ENCODE assay signal across 18 cellular contexts in genomic region chr7:65397730-65398142, GRCh38. TPM values are rescaled to one million over a fixed set of nuclear protein-coding genes. Genes with fewer than 3 reads are reported as not detected.
A peak's percentile ranks its signal among the peaks of the same experiment; 100 is the strongest.
DNase-seq lines count a peak whose midpoint lies in the region; TF ChIP-seq lines count a peak whose summit lies in the region.
"Had no signal": no experiment of that assay in that cellular context is flagged by ENCODE, and none has a peak within 500 bp of the region (broad histone marks: within the 10 kb centered on the region; RNA-seq: fewer than 3 reads in every experiment).

No MANE protein-coding gene starts in this region.

- H3K4me1 Mint-ChIP-seq in type B pancreatic cell (ENCODE audit: unreplicated experiment): no peaks in the 10 kb centered on the region
- H3K4me1 Mint-ChIP-seq: T-helper 17 cell had no signal

- DNase-seq in SIG-M5 treated with dmso at 0.1 percent for 504 hours (lab: John Stamatoyannopoulos, UW; ENCODE audit: unreplicated experiment) (peak; percentile 19), SIG-M5 (lab: John Stamatoyannopoulos, UW) (no peak), glomerular visceral epithelial cell (ENCODE audit: extremely low spot score) (peak; percentile 27), type B pancreatic cell (ENCODE audit: extremely low spot score, unreplicated experiment) (no peak), occipital lobe (lab: John Stamatoyannopoulos, UW) (no peak), vagina (ENCODE audit: extremely low spot score in 2 of 2) (no peak)
- DNase-seq in activated effector memory CD4-positive, alpha-beta T cell treated with anti-CD3 and anti-CD28 coated beads, Interleukin-2, amount 50 U/mL, for 16 hours: no peak
- DNase-seq: activated gamma-delta T cell, aorta, dorsolateral prefrontal cortex, hypothalamus, NCI-H526 treated with DMSO at 0.1 percent for 48 hours, Peyer's patch, T-helper 17 cell, transverse colon had no signal

- no peaks in the 10 kb centered on the region for H3K4me1 ChIP-seq in vagina
- H3K4me1 ChIP-seq: Peyer's patch, transverse colon had no signal

- no peak overlapping the region for H3K4me3 Mint-ChIP-seq in type B pancreatic cell
- H3K4me3 Mint-ChIP-seq: stimulated activated memory B cell treated with anti-CD40 and anti-IgM and Interleukin-4, amounts not matched to agents 10 μg/mL and 1 μg/mL and 100 μg/mL, for 72 hours; T-helper 17 cell had no signal

- intact Hi-C loops in vagina (cut with DNase I): no loop called here

- peaks cover 4% of the 10 kb centered on the region for H3K9me3 ChIP-seq in vagina

- no peak overlapping the region for H3K4me3 ChIP-seq in vagina
- H3K4me3 ChIP-seq: dorsolateral prefrontal cortex, Peyer's patch, transverse colon had no signal

- no peaks in the 10 kb centered on the region for H3K27me3 Mint-ChIP-seq in type B pancreatic cell
- H3K27me3 Mint-ChIP-seq: stimulated activated memory B cell treated with anti-CD40 and anti-IgM and Interleukin-4, amounts not matched to agents 10 μg/mL and 1 μg/mL and 100 μg/mL, for 72 hours; T-helper 17 cell had no signal

- no peak overlapping the region for H3K27ac Mint-ChIP-seq in type B pancreatic cell
- H3K27ac Mint-ChIP-seq: stimulated activated memory B cell treated with anti-CD40 and anti-IgM and Interleukin-4, amounts not matched to agents 10 μg/mL and 1 μg/mL and 100 μg/mL, for 72 hours had no signal

- H3K27me3 ChIP-seq in vagina: no peaks in the 10 kb centered on the region
- H3K27me3 ChIP-seq: dorsolateral prefrontal cortex, Peyer's patch, transverse colon had no signal

- H3K9me3 Mint-ChIP-seq in type B pancreatic cell: peaks cover 12% of the 10 kb centered on the region

- peaks cover 56% of the 10 kb centered on the region for H3K36me3 Mint-ChIP-seq in type B pancreatic cell

- no peak for TF ChIP-seq POLR2A in vagina (IDR thresholded peaks at IDR 0.05)

- TF ChIP-seq CTCF in VCaP (conservative IDR thresholded peaks at IDR 0.05) (peak; percentile 74), type B pancreatic cell (conservative IDR thresholded peaks at IDR 0.05) (peak; percentile 36), vagina (IDR thresholded peaks at IDR 0.05) (no peak)

- peaks cover 0 to 38% of the 10 kb centered on the region in 2 donors for H3K36me3 ChIP-seq in vagina

- H3K27ac ChIP-seq in VCaP (peak overlapping the region; percentile 59), vagina (no peak overlapping the region)
- H3K27ac ChIP-seq: KMS-11, Peyer's patch, transverse colon had no signal

RNA-seq across cellular contexts. Expression of gene ZNF92, which starts 24.1 kb away (rescaled TPM):
- total RNA-seq in type B pancreatic cell (ENCODE audit: low replicate concordance) (15.4 and 17.3 TPM in 2 replicates), occipital lobe (46.6 TPM), vagina (6.1 TPM)

Comparison
In these comparisons a context has a peak if more than half of its experiments do, and no peak if none do; other contexts are left out.
1. DNase-seq: peak in SIG-M5 treated with dmso at 0.1 percent for 504 hours (single experiment) and glomerular visceral epithelial cell (single experiment); none in SIG-M5 (single experiment), type B pancreatic cell (single experiment), occipital lobe (single experiment), vagina (0 of 2) and activated effector memory CD4-positive, alpha-beta T cell treated with anti-CD3 and anti-CD28 coated beads, Interleukin-2, amount 50 U/mL, for 16 hours (single experiment).
2. CTCF ChIP-seq: peak in VCaP (single experiment) and type B pancreatic cell (single experiment); none in vagina (0 of 3).